15 cellular contexts compared by ENCODE assay signal in the genomic region with DNA sequence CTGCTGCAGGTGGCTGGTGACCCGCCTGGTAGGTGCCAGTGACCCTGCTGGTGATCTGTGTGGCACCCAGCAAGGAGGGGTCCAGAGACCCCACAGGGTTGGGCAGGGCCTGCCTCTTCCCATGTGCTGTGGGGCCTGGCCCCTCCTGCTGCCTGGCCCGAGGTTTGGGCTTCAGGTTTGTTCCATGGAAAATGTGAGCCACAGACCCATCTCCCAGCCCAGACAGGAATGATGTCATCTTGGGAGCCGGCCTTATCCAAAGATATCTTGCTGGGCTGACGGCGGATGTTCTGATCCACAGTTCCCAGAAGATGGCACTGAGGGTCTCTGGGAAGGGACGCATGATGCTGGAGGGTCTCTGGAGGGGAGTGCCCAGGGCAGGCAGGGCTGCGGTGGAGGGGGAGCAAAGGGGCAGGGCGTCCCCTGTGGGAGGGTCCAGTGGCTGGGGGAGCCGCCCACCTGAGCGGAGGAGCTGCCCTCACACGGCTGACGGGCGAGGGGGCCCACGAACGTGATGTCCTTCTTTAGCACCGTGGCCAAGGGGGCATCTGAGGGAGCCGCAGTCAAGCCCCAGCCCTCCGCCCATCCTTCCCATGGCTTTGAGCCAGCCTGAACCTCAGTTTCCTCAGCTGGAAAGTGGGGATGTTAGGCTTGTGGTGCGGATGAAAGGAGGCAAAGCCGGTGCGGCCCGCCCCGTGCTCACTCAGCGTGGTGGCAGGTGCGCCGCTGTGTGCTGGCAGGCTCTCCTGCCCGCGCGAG.
DNase-seq lines count a peak whose midpoint lies in the region; ATAC-seq and TF ChIP-seq lines count a peak whose summit lies in the region.
"Had no signal": no experiment of that assay in that cellular context is flagged by ENCODE, and none has a peak within 500 bp of the region (broad histone marks: within the 10 kb centered on the region; RNA-seq: fewer than 3 reads in every experiment).

No MANE protein-coding gene starts in this region.

- H3K36me3 Mint-ChIP-seq in HFFc6 (ENCODE audit: low read depth): peaks cover 26% of the 10 kb centered on the region
- peaks cover 40% of the 10 kb centered on the region for H3K36me3 Mint-ChIP-seq in chondrocyte (ENCODE audit: low read depth)
- no peaks in the 10 kb centered on the region for H3K36me3 Mint-ChIP-seq in CD4-positive, alpha-beta T cell (ENCODE audit: low read depth)

- peaks cover 95% of the 10 kb centered on the region for H3K79me2 ChIP-seq in smooth muscle cell (ENCODE audit: low read depth)

- peak overlapping the region; percentile 11 for H3K9ac ChIP-seq in smooth muscle cell (ENCODE audit: low read depth)
- H3K9ac ChIP-seq: BLaER1 treated with 17β-estradiol and CSF1 and Interleukin-3, amounts not matched to agents 10 nM and 100 nM had no signal

- H3K4me3 Mint-ChIP-seq in HFFc6 (peak overlapping the region; percentile 39; the same call in 1 of the 2 replicates), chondrocyte (ENCODE audit: unreplicated experiment) (peak overlapping the region; percentile 15)
- H3K4me3 Mint-ChIP-seq in CD4-positive, alpha-beta T cell: no peak overlapping the region
- H3K4me3 Mint-ChIP-seq: effector memory CD8-positive, alpha-beta T cell had no signal

- ATAC-seq in CD4-positive, alpha-beta T cell (ENCODE audit: poor library complexity): no peak
- ATAC-seq: effector memory CD8-positive, alpha-beta T cell had no signal

- H3K27ac ChIP-seq in smooth muscle cell (ENCODE audit: low read depth): peak overlapping the region; percentile 94
- no peak overlapping the region for H3K27ac ChIP-seq in CD4-positive, alpha-beta T cell (ENCODE audit: low read depth, low read length)
- H3K27ac ChIP-seq: BLaER1 treated with 17β-estradiol and CSF1 and Interleukin-3, amounts not matched to agents 10 nM and 100 nM had no signal

- DNase-seq in HFFc6 (peak; percentile 42), chondrocyte (ENCODE audit: low spot score) (no peak), iris pigment epithelial cell (ENCODE audit: low read depth) (peak; percentile 32), smooth muscle cell (lab: John Stamatoyannopoulos, UW; ENCODE audit: unreplicated experiment) (no peak), mucosa of gallbladder (ENCODE audit: low spot score) (no peak), HCEC 1CT (no peak), NCI-H1048 (lab: John Stamatoyannopoulos, UW) (no peak)
- no peak for DNase-seq in CD4-positive, alpha-beta T cell
- DNase-seq: effector memory CD8-positive, alpha-beta T cell; H7; mammary epithelial cell; MV-4-11; NCI-H524 treated with DMSO at 0.1 percent for 48 hours; posterior cingulate gyrus had no signal

- no peak overlapping the region for H2AFZ ChIP-seq in smooth muscle cell (ENCODE audit: low read depth)

- H3K27me3 Mint-ChIP-seq in HFFc6 (ENCODE audit: insufficient read depth) (peaks cover 50% of the 10 kb centered on the region), chondrocyte (ENCODE audit: low read depth) (no peaks in the 10 kb centered on the region)
- H3K27me3 Mint-ChIP-seq in CD4-positive, alpha-beta T cell: no peaks in the 10 kb centered on the region

- no peaks in the 10 kb centered on the region for H3K9me3 ChIP-seq in smooth muscle cell (replicated peaks; ENCODE audit: low read depth)
- H3K9me3 ChIP-seq in CD4-positive, alpha-beta T cell (ENCODE audit: control insufficient read depth, low read length): no peaks in the 10 kb centered on the region

- no peaks in the 10 kb centered on the region for H3K27me3 ChIP-seq in smooth muscle cell (ENCODE audit: low read depth)
- no peaks in the 10 kb centered on the region for H3K27me3 ChIP-seq in CD4-positive, alpha-beta T cell (ENCODE audit: control insufficient read depth, insufficient read depth, low read length)

- intact Hi-C loops in CD4-positive, alpha-beta T cell (cut with DNase I, micrococcal nuclease): no loop called here

- peaks cover 81% of the 10 kb centered on the region for H3F3A ChIP-seq in smooth muscle cell (ENCODE audit: low read depth)

- CTCF ChIA-PET in CD4-positive, alpha-beta T cell (lab: Charles Lee): no interaction called here

- peaks cover 10% of the 10 kb centered on the region for H3K36me3 ChIP-seq in smooth muscle cell (ENCODE audit: low read depth)

- 74% methylated on average over 28 of the region's 29 CpGs for WGBS in smooth muscle cell (ENCODE audit: low lambda C conversion rate)

- no peaks in the 10 kb centered on the region for H3K4me1 ChIP-seq in smooth muscle cell (ENCODE audit: low read depth)

- peaks cover 100% of the 10 kb centered on the region for H4K20me1 ChIP-seq in smooth muscle cell (ENCODE audit: low read depth)

- H3K4me1 Mint-ChIP-seq in HFFc6 (ENCODE audit: low read depth): peaks cover 67% of the 10 kb centered on the region
- peaks cover 72% of the 10 kb centered on the region for H3K4me1 Mint-ChIP-seq in chondrocyte (ENCODE audit: low read depth)
- H3K4me1 Mint-ChIP-seq in CD4-positive, alpha-beta T cell (ENCODE audit: low read depth): no peaks in the 10 kb centered on the region

- TF ChIP-seq CTCF in HFFc6 (IDR thresholded peaks at IDR 0.05) (no peak), chondrocyte (IDR thresholded peaks at IDR 0.05) (no peak), smooth muscle cell (IDR thresholded peaks at IDR 0.05; ENCODE audit: borderline replicate concordance, insufficient read depth, poor library complexity, severe bottlenecking) (no peak)
- no peak for TF ChIP-seq CTCF in CD4-positive, alpha-beta T cell (IDR thresholded peaks at IDR 0.05)

- H3K9me3 Mint-ChIP-seq in HFFc6 (peaks cover 12% of the 10 kb centered on the region; the same call in 1 of the 2 replicates), chondrocyte (ENCODE audit: low read depth) (no peaks in the 10 kb centered on the region)
- H3K9me3 Mint-ChIP-seq in CD4-positive, alpha-beta T cell: peaks cover 2% of the 10 kb centered on the region

- H3K27ac Mint-ChIP-seq in HFFc6 (peak overlapping the region; percentile 82), chondrocyte (ENCODE audit: unreplicated experiment) (peak overlapping the region; percentile 95)
- H3K27ac Mint-ChIP-seq in CD4-positive, alpha-beta T cell: no peak overlapping the region
- H3K27ac Mint-ChIP-seq: effector memory CD8-positive, alpha-beta T cell had no signal

- POLR2A ChIA-PET in CD4-positive, alpha-beta T cell (lab: Charles Lee): no interaction called here

- H3K4me2 ChIP-seq in smooth muscle cell: no peak overlapping the region

- H3K4me3 ChIP-seq in smooth muscle cell: no peak overlapping the region
- H3K4me3 ChIP-seq: BLaER1 treated with 17β-estradiol and CSF1 and Interleukin-3, amounts not matched to agents 10 nM and 100 nM had no signal

Comparison
In these comparisons a context has a peak if more than half of its experiments do, and no peak if none do; other contexts are left out.
1. DNase-seq: peak in HFFc6 (single experiment) and iris pigment epithelial cell (single experiment); none in chondrocyte (single experiment), smooth muscle cell (single experiment), mucosa of gallbladder (single experiment), HCEC 1CT (single experiment), NCI-H1048 (single experiment) and CD4-positive, alpha-beta T cell (0 of 10).